8 cellular contexts compared by ENCODE assay signal in the genomic region with DNA sequence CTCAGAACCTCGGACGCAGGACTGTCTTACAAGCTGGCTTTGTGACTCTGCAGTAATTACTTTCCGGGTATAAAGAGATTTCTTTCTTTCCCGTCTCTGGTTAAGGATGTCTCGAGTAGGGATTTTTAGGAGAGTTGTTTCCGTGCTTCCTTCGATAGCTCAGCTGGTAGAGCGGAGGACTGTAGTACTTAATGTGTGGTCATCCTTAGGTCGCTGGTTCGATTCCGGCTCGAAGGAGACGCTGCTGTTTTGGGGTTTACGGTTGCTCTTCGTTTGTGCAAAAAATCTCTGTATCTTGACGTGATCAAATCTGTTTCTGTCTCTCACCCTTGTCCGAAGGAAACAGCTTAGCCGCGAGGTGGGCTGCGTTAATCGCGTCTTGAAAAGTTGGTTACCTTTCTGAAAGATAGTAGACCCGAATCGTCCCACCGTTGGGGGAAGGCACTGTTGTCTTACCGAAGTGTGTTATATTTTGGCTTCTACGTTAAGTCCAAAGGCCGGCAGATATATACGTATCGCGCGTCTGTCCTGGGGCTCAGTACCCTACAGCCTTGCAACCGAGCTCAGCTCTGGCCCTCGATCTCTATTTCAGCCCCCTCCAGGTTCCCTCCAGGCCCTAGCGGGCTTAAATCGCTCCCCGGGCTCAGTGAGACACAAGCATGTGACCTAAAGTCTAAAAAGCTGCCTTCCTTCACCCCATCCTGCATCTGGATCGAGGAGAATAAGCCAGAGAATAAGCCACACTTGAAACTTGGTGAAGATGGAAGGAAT. TPM values are rescaled to one million over a fixed set of nuclear protein-coding genes. Genes with fewer than 3 reads are reported as not detected.
A peak's percentile ranks its signal among the peaks of the same experiment; 100 is the strongest.
DNase-seq lines count a peak whose midpoint lies in the region; ATAC-seq and TF ChIP-seq lines count a peak whose summit lies in the region.

No MANE protein-coding gene starts in this region.

- H3K4me3 ChIP-seq in suprapubic skin, result peak overlapping the region; percentile 71

- peak; percentile 21 for ATAC-seq in GM21367 (IDR thresholded peaks at IDR 0.05; ENCODE audit: unreplicated experiment)

- H3K4me1 ChIP-seq in suprapubic skin, result peaks cover 46% of the 10 kb centered on the region

- TF ChIP-seq EP300 in suprapubic skin (IDR thresholded peaks at IDR 0.05), result no peak

- no peak for TF ChIP-seq POLR2A in suprapubic skin (IDR thresholded peaks at IDR 0.05)

- H3K27me3 ChIP-seq in suprapubic skin, result no peaks in the 10 kb centered on the region

- TF ChIP-seq CTCF in suprapubic skin (IDR thresholded peaks at IDR 0.05), result no peak

- 1% methylated on average over 38 of the region's 38 CpGs for WGBS in suprapubic skin

- peak overlapping the region; percentile 97 for H3K27ac ChIP-seq in suprapubic skin

- H3K9me3 ChIP-seq in suprapubic skin, result no peaks in the 10 kb centered on the region

- peak; percentile 67 for DNase-seq in COLO668 (lab: John Stamatoyannopoulos, UW; ENCODE audit: unreplicated experiment)
- peak in 74 of 76 experiments; percentile 32 to 92 (median 78) for DNase-seq in HUDEP-2 (lab: John Stamatoyannopoulos, UW; ENCODE audit: unreplicated experiment in 76 of 76)
- DNase-seq in SHP77 (lab: John Stamatoyannopoulos, UW), result peak; percentile 80 to 93
- peak; percentile 89 for DNase-seq in activated effector memory CD4-positive, alpha-beta T cell treated with anti-CD3 and anti-CD28 coated beads, Interleukin-2, amount 50 U/mL, for 16 hours
- DNase-seq in globus pallidus (ENCODE audit: low spot score), result peak; percentile 91
- peak in 54 of 56 donors; percentile 9 to 88 (median 72) for DNase-seq in nucleus accumbens (lab: John Stamatoyannopoulos, UW)
- peak in 1 of 2 donors; percentile 80 for DNase-seq in suprapubic skin (ENCODE audit: low spot score in 2 of 2)

- no peaks in the 10 kb centered on the region for H3K36me3 ChIP-seq in suprapubic skin

RNA-seq across cellular contexts. Expression of a gene that starts 1.1 kb away (rescaled TPM):
- 10 to 100 TPM; 43.9 to 84.2 (median 66.2) TPM for total RNA-seq in suprapubic skin

RNA-seq across cellular contexts. Expression of a gene that starts 5.3 kb away (rescaled TPM):
- total RNA-seq in suprapubic skin, result 10 to 100 TPM; 19.3 to 46.9 (median 27.1) TPM

RNA-seq across cellular contexts. Expression of a gene that starts 41.8 kb away (rescaled TPM):
- total RNA-seq in suprapubic skin, result not detected
